12 cellular contexts compared by ENCODE assay signal in the genomic region with DNA sequence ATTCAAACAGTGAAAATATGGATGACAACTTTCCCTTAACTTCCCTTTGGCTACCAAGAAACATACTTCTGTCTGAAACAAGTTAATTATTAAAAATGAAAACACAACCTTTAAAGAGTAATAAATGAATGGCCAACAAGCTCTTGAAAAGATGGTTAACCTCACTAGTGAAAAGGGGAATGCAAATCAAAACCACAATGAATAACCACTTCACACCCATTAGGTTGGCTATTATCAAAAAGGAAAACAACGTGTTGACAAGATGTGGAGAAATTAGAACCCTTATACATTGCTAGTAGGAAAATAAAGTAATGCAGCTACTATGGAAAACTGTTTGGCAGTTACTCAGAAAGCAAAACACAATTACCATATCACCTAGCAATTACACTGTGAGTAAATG. TPM values are rescaled to one million over a fixed set of nuclear protein-coding genes. Genes with fewer than 3 reads are reported as not detected.
DNase-seq lines count a peak whose midpoint lies in the region; ATAC-seq, FAIRE-seq and TF ChIP-seq lines count a peak whose summit lies in the region.
"Had no signal": no experiment of that assay in that cellular context is flagged by ENCODE, and none has a peak within 500 bp of the region (broad histone marks: within the 10 kb centered on the region; RNA-seq: fewer than 3 reads in every experiment).

No MANE protein-coding gene starts in this region.

- H3K27ac Mint-ChIP-seq in activated T-helper 2 cell treated with anti-CD3 and anti-CD28 coated beads, Interferon-gamma antibody, Interleukin-2, Interleukin-4, amounts not matched to agents 10 μg/mL and 5 μg/mL and 100 μg/mL, durations not matched to agents 14 hours and 24 hours and 36 hours = peak overlapping the region; percentile 35
- H3K27ac Mint-ChIP-seq: activated CD8-positive, alpha-beta memory T cell treated with anti-CD3 and anti-CD28 coated beads, Interleukin-2, amount 10 ng/mL, durations not matched to agents 7 days and 5 days had no signal

- FAIRE-seq in GM12892 (lab: Jason Lieb, UNC) = peak; percentile 67
- FAIRE-seq in frontal cortex (lab: Jason Lieb, UNC) = no peak
- FAIRE-seq: H1 had no signal

- H3K9me3 Mint-ChIP-seq in activated T-helper 2 cell treated with anti-CD3 and anti-CD28 coated beads, Interferon-gamma antibody, Interleukin-2, Interleukin-4, amounts not matched to agents 10 μg/mL and 5 μg/mL and 100 μg/mL, durations not matched to agents 14 hours and 24 hours and 36 hours = peaks cover 8% of the 10 kb centered on the region

- peak; percentile 91 for ATAC-seq in GM19452 (IDR thresholded peaks at IDR 0.05; ENCODE audit: unreplicated experiment)
- ATAC-seq in HG03045 (IDR thresholded peaks at IDR 0.05; ENCODE audit: unreplicated experiment) = peak; percentile 86
- ATAC-seq: activated CD8-positive, alpha-beta memory T cell treated with anti-CD3 and anti-CD28 coated beads, Interleukin-2, amount 10 ng/mL, durations not matched to agents 7 days and 5 days; Right ventricle myocardium inferior had no signal

- H3K4me3 Mint-ChIP-seq in activated T-helper 2 cell treated with anti-CD3 and anti-CD28 coated beads, Interferon-gamma antibody, Interleukin-2, Interleukin-4, amounts not matched to agents 10 μg/mL and 5 μg/mL and 100 μg/mL, durations not matched to agents 14 hours and 24 hours and 36 hours (ENCODE audit: low read depth) = no peak overlapping the region
- H3K4me3 Mint-ChIP-seq: activated CD8-positive, alpha-beta memory T cell treated with anti-CD3 and anti-CD28 coated beads, Interleukin-2, amount 10 ng/mL, durations not matched to agents 7 days and 5 days had no signal

- peaks cover 40% of the 10 kb centered on the region for H3K4me1 Mint-ChIP-seq in activated T-helper 2 cell treated with anti-CD3 and anti-CD28 coated beads, Interferon-gamma antibody, Interleukin-2, Interleukin-4, amounts not matched to agents 10 μg/mL and 5 μg/mL and 100 μg/mL, durations not matched to agents 14 hours and 24 hours and 36 hours (ENCODE audit: low read depth)

- intact Hi-C loops in activated T-helper 2 cell treated with anti-CD3 and anti-CD28 coated beads, Interferon-gamma antibody, Interleukin-2, Interleukin-4, amounts not matched to agents 10 μg/mL and 5 μg/mL and 100 μg/mL, durations not matched to agents 14 hours and 24 hours and 36 hours (cut with micrococcal nuclease) = loop anchor here (1.0 kb wide), 2 partner anchors 12 to 29 kb away; no protein-coding TSS in a partner anchor

- DNase-seq in GM12892 (ENCODE audit: insufficient read length) (no peak), UCSD-AML1 (lab: John Stamatoyannopoulos, UW; ENCODE audit: unreplicated experiment) (no peak), NCI-H2171 treated with DMSO at 0.1 percent for 48 hours (lab: John Stamatoyannopoulos, UW) (no peak), NCI-H524 (lab: John Stamatoyannopoulos, UW) (no peak), frontal cortex (ENCODE audit: low spot score in 2 of 2) (no peak)
- no peak for DNase-seq in activated T-helper 2 cell treated with anti-CD3 and anti-CD28 coated beads, Interferon-gamma antibody, Interleukin-2, Interleukin-4, amounts not matched to agents 10 μg/mL and 5 μg/mL and 100 μg/mL, durations not matched to agents 14 hours and 24 hours and 36 hours (ENCODE audit: low spot score)
- DNase-seq: activated CD8-positive, alpha-beta memory T cell treated with anti-CD3 and anti-CD28 coated beads, Interleukin-2, amount 10 ng/mL, durations not matched to agents 7 days and 5 days; NCI-H1105 treated with DMSO at 0.1 percent for 48 hours had no signal

- peaks cover 31% of the 10 kb centered on the region for H3K36me3 Mint-ChIP-seq in activated T-helper 2 cell treated with anti-CD3 and anti-CD28 coated beads, Interferon-gamma antibody, Interleukin-2, Interleukin-4, amounts not matched to agents 10 μg/mL and 5 μg/mL and 100 μg/mL, durations not matched to agents 14 hours and 24 hours and 36 hours (ENCODE audit: low read depth)

- TF ChIP-seq POLR2A in GM12892 (IDR thresholded peaks at IDR 0.05; ENCODE audit: low read depth, low read length) = no peak

- H3K27me3 Mint-ChIP-seq in activated T-helper 2 cell treated with anti-CD3 and anti-CD28 coated beads, Interferon-gamma antibody, Interleukin-2, Interleukin-4, amounts not matched to agents 10 μg/mL and 5 μg/mL and 100 μg/mL, durations not matched to agents 14 hours and 24 hours and 36 hours (ENCODE audit: low read depth) = no peaks in the 10 kb centered on the region
- H3K27me3 Mint-ChIP-seq: activated CD8-positive, alpha-beta memory T cell treated with anti-CD3 and anti-CD28 coated beads, Interleukin-2, amount 10 ng/mL, durations not matched to agents 7 days and 5 days had no signal

RNA-seq across cellular contexts. Expression of gene COP1, which starts 14.1 kb away (rescaled TPM):
- polyA plus RNA-seq in GM12892 (2012; ENCODE audit: missing spikeins) = 35.9 TPM
- 47.5 and 52.9 TPM in 2 replicates for total RNA-seq in activated T-helper 2 cell treated with anti-CD3 and anti-CD28 coated beads, Interferon-gamma antibody, Interleukin-2, Interleukin-4, amounts not matched to agents 10 μg/mL and 5 μg/mL and 100 μg/mL, durations not matched to agents 14 hours and 24 hours and 36 hours
- 146 TPM for total RNA-seq in frontal cortex
